In the genomic region with DNA sequence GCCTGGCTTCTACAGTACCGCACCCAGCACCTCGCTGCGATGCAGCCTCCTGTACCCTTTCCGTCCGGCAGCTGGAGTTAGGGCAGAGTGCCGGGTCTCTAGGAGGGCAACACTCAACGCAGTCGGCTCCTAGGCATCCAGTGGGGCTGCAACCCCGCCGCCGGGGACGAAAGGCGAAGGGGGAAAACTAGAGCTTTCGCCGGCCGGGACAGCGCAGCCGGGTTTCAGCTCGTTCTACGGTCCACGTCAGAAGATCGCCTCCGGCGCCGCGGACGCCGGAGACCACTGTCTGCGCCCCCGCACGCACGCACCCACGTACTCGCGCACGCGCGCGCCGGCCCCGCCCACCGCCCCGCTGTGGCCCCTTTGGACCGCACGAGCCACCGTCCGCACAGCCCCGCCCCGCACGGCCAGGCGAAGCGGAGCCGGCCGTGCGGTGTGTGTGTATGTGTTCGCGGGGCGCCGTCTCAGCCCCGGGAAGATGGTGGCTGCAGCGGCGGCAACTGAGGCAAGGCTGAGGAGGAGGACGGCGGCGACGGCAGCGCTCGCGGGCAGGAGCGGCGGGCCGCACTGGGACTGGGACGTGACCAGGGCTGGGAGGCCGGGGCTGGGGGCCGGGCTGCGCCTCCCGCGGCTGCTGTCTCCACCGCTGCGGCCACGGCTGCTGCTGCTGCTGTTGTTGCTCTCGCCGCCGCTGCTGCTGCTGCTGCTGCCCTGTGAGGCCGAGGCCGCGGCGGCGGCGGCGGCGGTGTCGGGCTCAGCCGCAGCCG, we compare ENCODE assay signal across 8 cellular contexts. TPM values are rescaled to one million over a fixed set of nuclear protein-coding genes. Genes with fewer than 3 reads are reported as not detected.
DNase-seq lines count a peak whose midpoint lies in the region; ATAC-seq, FAIRE-seq and TF ChIP-seq lines count a peak whose summit lies in the region.

Gene ATRN, plus strand, starts transcription at position 392 of the 770 bp plus-strand sequence. Its CDS starts 90 bp downstream, at position 482.

- DNase-seq in GM10248 (ENCODE audit: extremely low spot score) = peak; percentile 97
- DNase-seq in HFF-Myc (ENCODE audit: extremely low read depth, low read depth) = peak; percentile 41
- DNase-seq in NB4 (ENCODE audit: low read depth) = peak; percentile 95
- peak; percentile 85 for DNase-seq in SW480 (ENCODE audit: low spot score)
- peak; percentile 82 for DNase-seq in activated naive CD8-positive, alpha-beta T cell treated with anti-CD3 and anti-CD28 coated beads, Interleukin-2, amount 50 U/mL, for 16 hours (ENCODE audit: low read depth, low spot score)
- DNase-seq in Right ventricle myocardium inferior (ENCODE audit: missing footprints) = peak; percentile 96
- peak; percentile 89 to 97 (median 92) for DNase-seq in pancreas

- H3K4me3 ChIP-seq in HFF-Myc (replicated peaks; ENCODE audit: low read depth, low read length) (peak within 1 kb of the TSS; percentile 84), NB4 (ENCODE audit: low read depth, low read length) (peak within 1 kb of the TSS; percentile 84), pancreas (peak within 1 kb of the TSS; percentile 72 to 99 (median 81)), thymus (ENCODE audit: low read length) (peak within 1 kb of the TSS; percentile 96)

- H3K4me1 ChIP-seq in pancreas = peaks cover 0 to 23% (median 14%) of the 10 kb centered on the region in 3 donors
- H3K4me1 ChIP-seq in thymus (ENCODE audit: control insufficient read depth, insufficient read depth, low read length) = peaks cover 3% of the 10 kb centered on the region

- 0 to 1% methylated on average over 85 to 95 of the region's 95 CpGs for WGBS in pancreas, 2 donors
- under 1% methylated on average over 95 of the region's 95 CpGs for WGBS in thymus

- peak within 1 kb of the TSS; percentile 27 to 81 (median 71) for H3K27ac ChIP-seq in pancreas
- peak within 1 kb of the TSS; percentile 32 for H3K27ac ChIP-seq in thymus (ENCODE audit: low read depth)

- H3K27me3 ChIP-seq in pancreas (no peaks in the 10 kb centered on the region), thymus (ENCODE audit: control insufficient read depth, insufficient read depth) (no peaks in the 10 kb centered on the region)

- FAIRE-seq in pancreas (lab: Jason Lieb, UNC) = no peak

- TF ChIP-seq CTCF in GM10248 (IDR thresholded peaks at IDR 0.05; ENCODE audit: control extremely low read depth, extremely low read depth, low read depth, missing control alignments) (no peak), HFF-Myc (IDR thresholded peaks at IDR 0.05; ENCODE audit: low read depth, low read length, missing control alignments) (no peak), NB4 (IDR thresholded peaks at IDR 0.05; ENCODE audit: low read depth, low read length) (no peak), pancreas (IDR thresholded peaks at IDR 0.05) (no peak)

- peak; percentile 98 for TF ChIP-seq POLR2A in NB4 (IDR thresholded peaks at IDR 0.05; ENCODE audit: extremely low read depth, insufficient read length)

- ATAC-seq in Right ventricle myocardium inferior = peak; percentile 99
- ATAC-seq in pancreas = peak; percentile 95 to 98 (median 98)

- no peaks in the 10 kb centered on the region for H3K9me3 ChIP-seq in pancreas
- no peaks in the 10 kb centered on the region for H3K9me3 ChIP-seq in thymus (ENCODE audit: control insufficient read depth)

- intact Hi-C loops in Right ventricle myocardium inferior (cut with DNase I) (loop anchor here (1.0 kb wide), 1 partner anchor 63 kb away; no protein-coding TSS in a partner anchor), pancreas (cut with DNase I) (no loop called here)

- CTCF ChIA-PET in GM10248 (lab: Yijun Ruan, JAX) = interaction anchor here (0.9 to 1.0 kb wide), 2 partner anchors 33 to 94 kb away, joined by 3 to 4 read pairs; no protein-coding TSS in a partner anchor

- POLR2A ChIA-PET in GM10248 (lab: Yijun Ruan, JAX) = interaction anchor here (0.6 kb wide), 1 partner anchor 70 kb away, joined by 3 read pairs; no protein-coding TSS in a partner anchor

- no peaks in the 10 kb centered on the region for H3K36me3 ChIP-seq in pancreas
- H3K36me3 ChIP-seq in thymus (ENCODE audit: control insufficient read depth, insufficient read depth) = no peaks in the 10 kb centered on the region

RNA-seq across cellular contexts. Expression of gene ATRN, which starts in this region (rescaled TPM):
- total RNA-seq in Right ventricle myocardium inferior (32.5 TPM), pancreas (10 to 100 TPM; 17.5 to 30.4 (median 25.0) TPM)
- polyA plus RNA-seq in pancreas (1 to 10 TPM; 3.6 to 7.7 TPM), thymus (4.8 TPM)

Comparison
In these comparisons a context has a peak if more than half of its experiments do, and no peak if none do; other contexts are left out.
1. Peak in every context shown above with its lines: DNase-seq, ATAC-seq, H3K4me3 ChIP-seq and H3K27ac ChIP-seq.
2. DNase-seq: peak in every context shown above with its lines; median percentile 97 in GM10248; 96 in Right ventricle myocardium inferior; 95 in NB4; 92 in pancreas; 85 in SW480; 82 in activated naive CD8-positive, alpha-beta T cell treated with anti-CD3 and anti-CD28 coated beads, Interleukin-2, amount 50 U/mL, for 16 hours; 41 in HFF-Myc.